ENCODE assay signal across 29 cellular contexts in the genomic region with DNA sequence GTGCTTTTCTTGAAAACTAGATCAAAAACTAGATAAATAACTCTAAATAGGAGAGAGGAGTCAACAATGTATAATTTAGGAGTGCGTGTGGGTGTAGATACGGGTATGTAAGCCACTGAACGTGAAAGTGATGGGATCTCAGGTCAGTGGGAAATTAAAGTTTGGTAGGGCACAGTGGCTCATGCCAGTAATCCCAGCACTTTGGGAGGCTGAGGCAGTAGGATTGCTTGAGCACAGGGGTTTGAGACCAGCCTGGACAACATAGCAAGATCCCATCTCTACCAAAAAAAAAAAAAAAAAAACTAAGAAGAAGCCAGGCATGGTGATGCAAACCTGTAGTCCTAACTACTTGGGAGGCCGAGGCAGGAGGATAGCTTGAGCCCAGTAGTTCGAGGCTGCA.
"Had no signal": no experiment of that assay in that cellular context is flagged by ENCODE, and none has a peak within 500 bp of the region (broad histone marks: within the 10 kb centered on the region; RNA-seq: fewer than 3 reads in every experiment).

No MANE protein-coding gene starts in this region.

- ATAC-seq: stimulated activated effector memory CD8-positive, alpha-beta T cell treated with anti-CD3 and anti-CD28 coated beads, Interleukin-12 subunit alpha, Interleukin-12 subunit beta, amount 100 ng/mL, for 72 hours; stimulated activated memory B cell treated with anti-CD40 and anti-IgM and Interleukin-4, amounts not matched to agents 10 μg/mL and 1 μg/mL and 100 μg/mL, for 72 hours; stimulated activated naive B cell treated with anti-CD40 and anti-IgM and Interleukin-4, amounts not matched to agents 10 μg/mL and 1 μg/mL and 100 μg/mL, for 72 hours; stimulated activated naive CD8-positive, alpha-beta T cell treated with anti-CD3 and anti-CD28 coated beads, Interleukin-15, amount 100 ng/mL, for 72 hours; stimulated activated naive CD8-positive, alpha-beta T cell treated with anti-CD3 and anti-CD28 coated beads, Interleukin-15, Interleukin-2, amounts not matched to agents 100 U/mL and 50 U/mL, for 24 hours; upper lobe of right lung had no signal

- H3K9me3 ChIP-seq: testis, thoracic aorta, thyroid gland, tibial artery, transverse colon, upper lobe of right lung, uterus, vagina had no signal

- H3K4me3 ChIP-seq: stomach, suprapubic skin, testis, thoracic aorta, thyroid gland, tibial artery, tibial nerve, transverse colon, upper lobe of left lung, upper lobe of right lung, uterus, vagina had no signal

- H3K4me3 Mint-ChIP-seq: stimulated activated effector memory CD8-positive, alpha-beta T cell treated with anti-CD3 and anti-CD28 coated beads, Interleukin-12 subunit alpha, Interleukin-12 subunit beta, amount 100 ng/mL, for 72 hours; stimulated activated memory B cell treated with anti-CD40 and anti-IgM and Interleukin-4, amounts not matched to agents 10 μg/mL and 1 μg/mL and 100 μg/mL, for 72 hours; stimulated activated naive B cell treated with anti-CD40 and anti-IgM and Interleukin-4, amounts not matched to agents 10 μg/mL and 1 μg/mL and 100 μg/mL, for 72 hours; stimulated activated naive CD8-positive, alpha-beta T cell treated with anti-CD3 and anti-CD28 coated beads, Interleukin-15, amount 100 ng/mL, for 72 hours; stimulated activated naive CD8-positive, alpha-beta T cell treated with anti-CD3 and anti-CD28 coated beads, Interleukin-15, Interleukin-2, amounts not matched to agents 100 ng/mL and 50 ng/mL, for 24 hours; type B pancreatic cell had no signal

- DNase-seq: stimulated activated CD4-positive, alpha-beta T cell treated with anti-CD3 and anti-CD28 coated beads, Interleukin-2, amount 100 ng/mL, for 48 hours; stimulated activated CD4-positive, alpha-beta T cell treated with anti-CD3 and anti-CD28 coated beads, Interleukin-4, amount 100 ng/mL, for 1 hour; stimulated activated CD4-positive, alpha-beta T cell treated with anti-CD3 and anti-CD28 coated beads, Interleukin-4, amount 100 ng/mL, for 24 hours; stimulated activated CD4-positive, alpha-beta T cell treated with anti-CD3 and anti-CD28 coated beads, Interleukin-4, amount 100 ng/mL, for 4 hours; stimulated activated CD8-positive, alpha-beta memory T cell treated with anti-CD3 and anti-CD28 coated beads, Interleukin-4, amount 100 ng/mL, for 48 hours; stimulated activated naive B cell treated with anti-CD40 and anti-IgM and Interleukin-4, amounts not matched to agents 10 μg/mL and 1 μg/mL and 100 μg/mL, for 72 hours; stimulated activated naive CD4-positive, alpha-beta T cell; stimulated activated naive CD4-positive, alpha-beta T cell treated with Interleukin-2 at 50 U/mL for 16 hours; stimulated activated naive CD8-positive, alpha-beta T cell treated with anti-CD3 and anti-CD28 coated beads, Interleukin-15, amount 100 ng/mL, for 72 hours; stimulated activated naive CD8-positive, alpha-beta T cell treated with anti-CD3 and anti-CD28 coated beads, Interleukin-15, Interleukin-2, amounts not matched to agents 100 U/mL and 50 U/mL, for 24 hours; stomach; substantia nigra; testis; thyroid gland; tibial artery; transverse colon; trophoblast cell; upper lobe of left lung; upper lobe of right lung; uterus had no signal

- H3K36me3 Mint-ChIP-seq: stimulated activated effector memory CD8-positive, alpha-beta T cell treated with anti-CD3 and anti-CD28 coated beads, Interleukin-12 subunit alpha, Interleukin-12 subunit beta, amount 100 ng/mL, for 72 hours; stimulated activated memory B cell treated with anti-CD40 and anti-IgM and Interleukin-4, amounts not matched to agents 10 μg/mL and 1 μg/mL and 100 μg/mL, for 72 hours; type B pancreatic cell had no signal

- FAIRE-seq: urothelium cell line had no signal

- H3K27me3 ChIP-seq: stomach, suprapubic skin, testis, thyroid gland, tibial artery, tibial nerve, transverse colon, upper lobe of left lung, upper lobe of right lung, vagina had no signal

- H3K4me1 Mint-ChIP-seq: stimulated activated memory B cell treated with anti-CD40 and anti-IgM and Interleukin-4, amounts not matched to agents 10 μg/mL and 1 μg/mL and 100 μg/mL, for 72 hours had no signal

- H3K4me1 ChIP-seq: stomach, suprapubic skin, testis, tibial nerve, transverse colon, upper lobe of right lung, uterus, vagina had no signal

- H3K27ac ChIP-seq: stomach, suprapubic skin, testis, thoracic aorta, thyroid gland, tibial artery, tibial nerve, transverse colon, upper lobe of left lung, upper lobe of right lung, uterus, vagina had no signal

- H3K27ac Mint-ChIP-seq: stimulated activated effector memory CD8-positive, alpha-beta T cell treated with anti-CD3 and anti-CD28 coated beads, Interleukin-12 subunit alpha, Interleukin-12 subunit beta, amount 100 ng/mL, for 72 hours; stimulated activated memory B cell treated with anti-CD40 and anti-IgM and Interleukin-4, amounts not matched to agents 10 μg/mL and 1 μg/mL and 100 μg/mL, for 72 hours; stimulated activated naive B cell treated with anti-CD40 and anti-IgM and Interleukin-4, amounts not matched to agents 10 μg/mL and 1 μg/mL and 100 μg/mL, for 72 hours; stimulated activated naive CD8-positive, alpha-beta T cell treated with anti-CD3 and anti-CD28 coated beads, Interleukin-15, Interleukin-2, amounts not matched to agents 100 ng/mL and 50 ng/mL, for 24 hours; type B pancreatic cell had no signal

- H3K36me3 ChIP-seq: stomach, suprapubic skin, thoracic aorta, thyroid gland, tibial artery, tibial nerve, transverse colon, upper lobe of left lung, upper lobe of right lung, uterus, vagina had no signal
